ENCODE assay signal across 18 cellular contexts in the genomic region with DNA sequence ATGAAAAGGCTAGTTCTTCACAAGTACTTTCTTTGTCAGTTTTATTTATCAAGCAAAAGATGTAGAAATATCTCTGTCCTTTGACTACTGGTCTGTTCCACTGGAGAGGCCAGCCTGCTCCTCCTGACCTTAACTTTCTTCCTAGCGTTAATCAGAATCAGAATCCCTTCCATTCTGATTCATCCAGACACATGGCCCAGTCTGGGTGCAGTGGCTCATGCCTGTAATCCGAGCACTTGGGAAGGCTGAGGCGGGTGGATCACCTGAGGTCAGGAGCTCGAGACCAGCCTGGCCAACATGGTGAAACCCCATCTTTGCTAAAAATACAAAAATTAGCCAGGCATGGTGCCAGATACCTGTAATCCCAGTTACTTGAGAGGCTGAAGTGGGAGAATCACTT. TPM values are rescaled to one million over a fixed set of nuclear protein-coding genes. Genes with fewer than 3 reads are reported as not detected.
A peak's percentile ranks its signal among the peaks of the same experiment; 100 is the strongest.
DNase-seq lines count a peak whose midpoint lies in the region; TF ChIP-seq lines count a peak whose summit lies in the region.
"Had no signal": no experiment of that assay in that cellular context is flagged by ENCODE, and none has a peak within 500 bp of the region (broad histone marks: within the 10 kb centered on the region; RNA-seq: fewer than 3 reads in every experiment).

No MANE protein-coding gene starts in this region.

- H3K27ac ChIP-seq in BLaER1: no peak overlapping the region
- peak overlapping the region in 6 of 11 experiments; percentile 7 to 52 (median 22); a peak in 6 of 22 replicates for H3K27ac ChIP-seq in BLaER1 treated with 17β-estradiol and CSF1 and Interleukin-3, amounts not matched to agents 10 nM and 100 nM
- no peak overlapping the region for H3K27ac ChIP-seq in mesendoderm (ENCODE audit: low read depth, low read length)
- no peak overlapping the region for H3K27ac ChIP-seq in vagina
- H3K27ac ChIP-seq: HL-60, PC-9, SK-N-MC had no signal

- no peaks in the 10 kb centered on the region for H3K9me3 ChIP-seq in BLaER1
- no peaks in the 10 kb centered on the region for H3K9me3 ChIP-seq in BLaER1 treated with 17β-estradiol and CSF1 and Interleukin-3, amounts not matched to agents 10 nM and 100 nM (replicated peaks in 1 of 11)
- H3K9me3 ChIP-seq in vagina: no peaks in the 10 kb centered on the region

- H3K4ac ChIP-seq in mesendoderm (ENCODE audit: low read depth, low read length): no peak overlapping the region

- no peak overlapping the region for H3K18ac ChIP-seq in mesendoderm (ENCODE audit: low read length)

- peak overlapping the region; percentile 24 for H3K23ac ChIP-seq in mesendoderm (ENCODE audit: low read length)

- no peaks in the 10 kb centered on the region for H3K36me3 ChIP-seq in BLaER1
- H3K36me3 ChIP-seq in BLaER1 treated with 17β-estradiol and CSF1 and Interleukin-3, amounts not matched to agents 10 nM and 100 nM: no peaks in the 10 kb centered on the region
- H3K36me3 ChIP-seq in mesendoderm (ENCODE audit: control insufficient read depth, insufficient read depth, low read length): no peaks in the 10 kb centered on the region
- H3K36me3 ChIP-seq in vagina: no peaks in the 10 kb centered on the region

- H3K4me1 ChIP-seq in BLaER1 (peaks cover 6% of the 10 kb centered on the region; the same call in 1 of the 2 replicates), mesendoderm (ENCODE audit: control insufficient read depth, low read depth, low read length) (no peaks in the 10 kb centered on the region), vagina (no peaks in the 10 kb centered on the region)
- H3K4me1 ChIP-seq in BLaER1 treated with 17β-estradiol and CSF1 and Interleukin-3, amounts not matched to agents 10 nM and 100 nM: peaks cover 0 to 20% (median 11%) of the 10 kb centered on the region in 10 experiments; a peak in 13 of 20 replicates

- H4K8ac ChIP-seq in mesendoderm (ENCODE audit: low read depth, low read length): no peak overlapping the region

- H2BK5ac ChIP-seq in mesendoderm (ENCODE audit: low read length): no peak overlapping the region

- H3K4me2 ChIP-seq in BLaER1 (peak overlapping the region; percentile 7; the same call in 1 of the 2 replicates), mesendoderm (ENCODE audit: low read length) (no peak overlapping the region)
- peak overlapping the region in 8 of 11 experiments; percentile 0 to 66 (median 20); a peak in 11 of 22 replicates for H3K4me2 ChIP-seq in BLaER1 treated with 17β-estradiol and CSF1 and Interleukin-3, amounts not matched to agents 10 nM and 100 nM
- H3K4me2 ChIP-seq: PC-9 had no signal

- H3K4me3 ChIP-seq in BLaER1: no peak overlapping the region
- no peak overlapping the region for H3K4me3 ChIP-seq in BLaER1 treated with 17β-estradiol and CSF1 and Interleukin-3, amounts not matched to agents 10 nM and 100 nM
- no peak overlapping the region for H3K4me3 ChIP-seq in mesendoderm (ENCODE audit: low read length)
- H3K4me3 ChIP-seq in vagina: no peak overlapping the region
- H3K4me3 ChIP-seq: PC-9, SK-N-MC had no signal

- intact Hi-C loops in vagina (cut with DNase I): no loop called here

- H4K20me1 ChIP-seq in BLaER1: no peaks in the 10 kb centered on the region
- no peaks in the 10 kb centered on the region for H4K20me1 ChIP-seq in BLaER1 treated with 17β-estradiol and CSF1 and Interleukin-3, amounts not matched to agents 10 nM and 100 nM

- no peaks in the 10 kb centered on the region for H3K79me1 ChIP-seq in mesendoderm (ENCODE audit: low read length)

- no CpG with 5 or more reads among the region's 4 CpGs for WGBS in mesendoderm (ENCODE audit: extremely low coverage, insufficient coverage, low lambda C conversion rate)

- peak; percentile 4 for DNase-seq in SK-N-DZ (ENCODE audit: low spot score)
- no peak for DNase-seq in mesendoderm
- no peak for DNase-seq in activated CD4-positive, alpha-beta T cell treated with anti-CD3 and anti-CD28 coated beads for 1 hour
- DNase-seq in DMS114 treated with DMSO at 0.1 percent for 48 hours (lab: John Stamatoyannopoulos, UW; ENCODE audit: unreplicated experiment): no peak
- no peak for DNase-seq in vagina (ENCODE audit: extremely low spot score in 2 of 2)
- DNase-seq in activated CD4-positive, CD25-positive, alpha-beta regulatory T cell (lab: John Stamatoyannopoulos, UW): no peak
- DNase-seq: CD8-positive, alpha-beta memory T cell; NCI-H1092; NCI-H1436; NCI-H187 treated with DMSO at 0.1 percent for 48 hours; NCI-H524 treated with DMSO at 0.1 percent for 48 hours; NCI-H774; PC-9; SHP77 had no signal

- no peak overlapping the region for H2BK120ac ChIP-seq in mesendoderm (ENCODE audit: low read depth, low read length)

- no peak overlapping the region for H2AK5ac ChIP-seq in mesendoderm (ENCODE audit: low read length)

- no peak overlapping the region for H3K56ac ChIP-seq in mesendoderm (ENCODE audit: low read length)

- H3K79me2 ChIP-seq in mesendoderm (ENCODE audit: control insufficient read depth, insufficient read depth, low read length): no peaks in the 10 kb centered on the region

- H3K9ac ChIP-seq in BLaER1: no peak overlapping the region
- H3K9ac ChIP-seq in BLaER1 treated with 17β-estradiol and CSF1 and Interleukin-3, amounts not matched to agents 10 nM and 100 nM: no peak overlapping the region
- H3K9ac ChIP-seq in mesendoderm (ENCODE audit: low read length): no peak overlapping the region

- TF ChIP-seq POLR2A in vagina (IDR thresholded peaks at IDR 0.05): no peak

- no peak overlapping the region for H2BK15ac ChIP-seq in mesendoderm (replicated peaks; ENCODE audit: low read depth)

- H4K5ac ChIP-seq in mesendoderm (ENCODE audit: low read length): no peak overlapping the region

- TF ChIP-seq CTCF in vagina (IDR thresholded peaks at IDR 0.05): no peak

- H3K27me3 ChIP-seq in BLaER1 (no peaks in the 10 kb centered on the region), mesendoderm (ENCODE audit: insufficient read depth, low read length, poor library complexity) (no peaks in the 10 kb centered on the region), vagina (no peaks in the 10 kb centered on the region)
- H3K27me3 ChIP-seq in BLaER1 treated with 17β-estradiol and CSF1 and Interleukin-3, amounts not matched to agents 10 nM and 100 nM: no peaks in the 10 kb centered on the region

RNA-seq across cellular contexts. Expression of gene MANF, which starts 32.0 kb away (rescaled TPM):
- polyA plus RNA-seq in SK-N-DZ (2014; cell fraction: cytosol; rRNA removed): 80.8 and 106 TPM in 2 replicates
- polyA plus RNA-seq in SK-N-DZ (2014; cell fraction: nucleus; rRNA removed): 36.1 and 58.6 TPM in 2 replicates
- polyA plus RNA-seq in mesendoderm (2013, experiment 1 of 2): 202 TPM
- 199 TPM for polyA plus RNA-seq in mesendoderm (2013, experiment 2 of 2)
- total RNA-seq in vagina: 42.2 TPM

RNA-seq across cellular contexts. Expression of gene RBM15B, which starts 38.0 kb away (rescaled TPM):
- polyA plus RNA-seq in SK-N-DZ (2014; cell fraction: cytosol; rRNA removed): 18.7 and 21.5 TPM in 2 replicates
- polyA plus RNA-seq in SK-N-DZ (2014; cell fraction: nucleus; rRNA removed): 11.4 and 12.8 TPM in 2 replicates
- 39.4 TPM for polyA plus RNA-seq in mesendoderm (2013, experiment 1 of 2)
- 38.7 TPM for polyA plus RNA-seq in mesendoderm (2013, experiment 2 of 2)
- 20.6 TPM for total RNA-seq in vagina

Comparison
In these comparisons a context has a peak if more than half of its experiments do, and no peak if none do; other contexts are left out.
1. H3K27ac ChIP-seq: peak in BLaER1 treated with 17β-estradiol and CSF1 and Interleukin-3, amounts not matched to agents 10 nM and 100 nM (6 of 11); none in BLaER1 (single experiment), mesendoderm (single experiment) and vagina (single experiment).